In the genomic region with DNA sequence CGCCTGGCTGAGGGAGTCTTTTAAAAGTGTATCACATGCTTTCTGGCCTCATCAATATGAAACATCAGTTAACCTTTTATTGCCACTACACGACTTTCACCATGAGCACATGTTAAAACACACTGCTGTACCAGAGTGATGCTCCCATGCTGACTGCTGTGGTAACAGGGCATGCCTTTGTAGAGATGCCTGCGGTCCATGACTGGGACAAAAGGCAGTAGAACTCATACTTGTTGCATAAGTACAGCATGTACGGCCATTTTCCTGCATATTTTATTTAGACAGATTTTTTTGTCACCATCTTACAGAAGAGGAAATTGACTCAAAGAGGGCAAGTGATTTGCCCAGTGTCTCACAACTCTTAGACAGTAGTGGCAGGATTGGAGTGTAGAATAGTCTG, we compare ENCODE assay signal across 26 cellular contexts.
A peak's percentile ranks its signal among the peaks of the same experiment; 100 is the strongest.
DNase-seq lines count a peak whose midpoint lies in the region; ATAC-seq and TF ChIP-seq lines count a peak whose summit lies in the region.
"Had no signal": no experiment of that assay in that cellular context is flagged by ENCODE, and none has a peak within 500 bp of the region (broad histone marks: within the 10 kb centered on the region; RNA-seq: fewer than 3 reads in every experiment).

No MANE protein-coding gene starts in this region.

- no peak overlapping the region for H3K4me2 ChIP-seq in IMR-90 (ENCODE audit: low read depth, low read length)
- H3K4me2 ChIP-seq in osteoblast (ENCODE audit: insufficient read depth, low read length) = no peak overlapping the region
- H3K4me2 ChIP-seq: BLaER1 treated with 17β-estradiol and CSF1 and Interleukin-3, amounts not matched to agents 10 nM and 100 nM; PC-9 had no signal

- H3K36me3 ChIP-seq in IMR-90 (ENCODE audit: control insufficient read depth, insufficient read depth, low read length) (no peaks in the 10 kb centered on the region), osteoblast (ENCODE audit: insufficient read depth, low read length) (no peaks in the 10 kb centered on the region)
- H3K36me3 ChIP-seq: BLaER1 treated with 17β-estradiol and CSF1 and Interleukin-3, amounts not matched to agents 10 nM and 100 nM; HAP-1 had no signal

- peaks cover 2% of the 10 kb centered on the region; the same call in 1 of the 2 replicates for H3K4me1 ChIP-seq in IMR-90 (ENCODE audit: control insufficient read depth, insufficient read depth, low read length)
- H3K4me1 ChIP-seq in osteoblast (ENCODE audit: insufficient read depth, low read length) = peaks cover 9% of the 10 kb centered on the region
- H3K4me1 ChIP-seq: HAP-1 had no signal

- H3K27me3 ChIP-seq in IMR-90 (ENCODE audit: control insufficient read depth, insufficient read depth, low read length) (no peaks in the 10 kb centered on the region), osteoblast (ENCODE audit: insufficient read depth, low read length) (no peaks in the 10 kb centered on the region)
- H3K27me3 ChIP-seq: BLaER1 treated with 17β-estradiol and CSF1 and Interleukin-3, amounts not matched to agents 10 nM and 100 nM had no signal

- TF ChIP-seq POLR2A in IMR-90 (IDR thresholded peaks at IDR 0.05; ENCODE audit: low read depth, low read length) = no peak

- H3K79me1 ChIP-seq in IMR-90 (ENCODE audit: low read depth in 1 of 2, low read length in 2 of 2) = no peaks in the 10 kb centered on the region

- H4K91ac ChIP-seq in IMR-90 (ENCODE audit: insufficient read depth, low read depth, low read length) = no peak overlapping the region

- no peak overlapping the region for H3K23ac ChIP-seq in IMR-90 (ENCODE audit: low read depth, low read length)

- TF ChIP-seq CTCF in IMR-90 (conservative IDR thresholded peaks at IDR 0.05; ENCODE audit: low read depth, low read length) = no peak
- TF ChIP-seq CTCF in choroid plexus epithelial cell (conservative IDR thresholded peaks at IDR 0.05; ENCODE audit: low read depth, low read length) = no peak
- no peak for TF ChIP-seq CTCF in osteoblast (IDR thresholded peaks at IDR 0.05; ENCODE audit: extremely low read depth, low read depth, low read length)
- no peak for TF ChIP-seq CTCF in RWPE1 (conservative IDR thresholded peaks at IDR 0.05; ENCODE audit: low read depth)

- peaks cover 3% of the 10 kb centered on the region; the same call in 1 of the 2 replicates for H3K9me1 ChIP-seq in IMR-90 (ENCODE audit: insufficient read depth, low read length)

- no peak overlapping the region for H3K9ac ChIP-seq in IMR-90 (ENCODE audit: low read depth, low read length)
- H3K9ac ChIP-seq: BLaER1 treated with 17β-estradiol and CSF1 and Interleukin-3, amounts not matched to agents 10 nM and 100 nM had no signal

- no peak overlapping the region for H2BK5ac ChIP-seq in IMR-90 (ENCODE audit: low read depth, low read length, poor library complexity, severe bottlenecking)

- POLR2A ChIA-PET in IMR-90 (lab: Charles Lee; ENCODE audit: unreplicated experiment) (no interaction called here), RWPE1 (lab: Yijun Ruan, JAX; ENCODE audit: low non-redundant PET) (no interaction called here)

- DNase-seq in AG20443 (ENCODE audit: low spot score) (peak; percentile 27), IMR-90 (peak; percentile 32), choroid plexus epithelial cell (ENCODE audit: low read depth) (peak; percentile 34), osteoblast (ENCODE audit: insufficient read length, low spot score, missing footprints) (peak; percentile 32), RWPE1 (ENCODE audit: low spot score) (no peak), NCI-H2107 (lab: John Stamatoyannopoulos, UW) (no peak)
- DNase-seq: 8988T; ACHN; CD4-positive, alpha-beta memory T cell; COR-L47; EL; GDM1; GOT3; MM.1S; NCI-H1694; NCI-H2029 treated with DMSO at 0.1 percent for 48 hours; NCI-H2227 treated with DMSO at 0.1 percent for 48 hours; NCI-H526 treated with DMSO at 0.1 percent for 48 hours; PC-9; RPMI8226; SHP77 had no signal

- in situ Hi-C loops in IMR-90 (cut with MboI; ENCODE audit: low sequenced_read_pairs) = no loop called here

- H2AK9ac ChIP-seq in IMR-90 (replicated peaks; ENCODE audit: low read depth, low read length, poor library complexity) = no peak overlapping the region

- no peak overlapping the region for H3K4ac ChIP-seq in IMR-90 (ENCODE audit: low read depth, low read length)

- H3K27ac ChIP-seq in IMR-90 (ENCODE audit: insufficient read depth, low read length) (no peak overlapping the region), osteoblast (ENCODE audit: low read depth, low read length) (no peak overlapping the region), RWPE1 (no peak overlapping the region)
- H3K27ac ChIP-seq: BLaER1 treated with 17β-estradiol and CSF1 and Interleukin-3, amounts not matched to agents 10 nM and 100 nM; PC-9 had no signal

- CTCF ChIA-PET in IMR-90 (lab: Yijun Ruan, JAX) = no interaction called here
- CTCF ChIA-PET in RWPE1 (lab: Yijun Ruan, JAX) = interaction anchor here (0.6 kb wide), 1 partner anchor 905 kb away, joined by 3 read pairs; no protein-coding TSS in a partner anchor

- H3K79me2 ChIP-seq in osteoblast (ENCODE audit: insufficient read depth, low read length) = no peaks in the 10 kb centered on the region

- no peak overlapping the region for H3K56ac ChIP-seq in IMR-90 (ENCODE audit: extremely low read depth, insufficient read depth, low read length)

- intact Hi-C loops in IMR-90 (cut with micrococcal nuclease) = no loop called here

- no peak overlapping the region for H2BK20ac ChIP-seq in IMR-90 (ENCODE audit: low read depth, low read length)

- H3K4me3 ChIP-seq in IMR-90 (ENCODE audit: insufficient read depth, low read depth, low read length) (no peak overlapping the region), choroid plexus epithelial cell (ENCODE audit: low read depth, low read length) (no peak overlapping the region), osteoblast (ENCODE audit: insufficient read depth, low read length) (no peak overlapping the region)
- H3K4me3 ChIP-seq: BLaER1 treated with 17β-estradiol and CSF1 and Interleukin-3, amounts not matched to agents 10 nM and 100 nM; HAP-1; K562; PC-9 had no signal

- no peak overlapping the region for H4K8ac ChIP-seq in IMR-90 (ENCODE audit: low read depth in 2 of 2, low read length in 2 of 2)

- no TSS peak for BruUV-seq in IMR-90 (replicated peaks; lab: Mats Ljungman, UMichigan)

- no peaks in the 10 kb centered on the region for H4K20me1 ChIP-seq in IMR-90 (ENCODE audit: insufficient read depth, low read length)
- H4K20me1 ChIP-seq in osteoblast (ENCODE audit: insufficient read depth, low read length) = no peaks in the 10 kb centered on the region
- H4K20me1 ChIP-seq: BLaER1 treated with 17β-estradiol and CSF1 and Interleukin-3, amounts not matched to agents 10 nM and 100 nM had no signal

- H3K9me3 ChIP-seq in IMR-90 (ENCODE audit: control insufficient read depth, insufficient read depth, low read length) (no peaks in the 10 kb centered on the region), osteoblast (ENCODE audit: low read depth, low read length) (no peaks in the 10 kb centered on the region)
- H3K9me3 ChIP-seq: BLaER1 treated with 17β-estradiol and CSF1 and Interleukin-3, amounts not matched to agents 10 nM and 100 nM; HAP-1 had no signal

- no peak for TF ChIP-seq RAD21 in IMR-90 (IDR thresholded peaks at IDR 0.05; ENCODE audit: low read length)

- H2BK15ac ChIP-seq in IMR-90 (ENCODE audit: low read depth, low read length) = no peak overlapping the region

- peak overlapping the region; percentile 19; the same call in 1 of the 2 replicates for H3K18ac ChIP-seq in IMR-90 (ENCODE audit: low read depth, low read length)

- peak overlapping the region; percentile 76; the same call in 1 of the 2 replicates for H3K14ac ChIP-seq in IMR-90 (replicated peaks; ENCODE audit: low read depth, low read length)

- 80% methylated on average over 1 of the region's 4 CpGs; no CpG with 5 or more reads in 1 of the 2 experiments for WGBS in IMR-90 (ENCODE audit: extremely low coverage in 2 of 2, insufficient read length in 1 of 2), 2 experiments

- dilution Hi-C loops in IMR-90 (cut with HindIII; ENCODE audit: low sequenced_read_pairs, unreplicated experiment) = no loop called here

- no peak overlapping the region for H2BK120ac ChIP-seq in IMR-90 (ENCODE audit: low read depth, low read length)

- H2AK5ac ChIP-seq in IMR-90 (ENCODE audit: low read depth, low read length) = peak overlapping the region; percentile 57; the same call in 1 of the 2 replicates

- H2AFZ ChIP-seq in IMR-90 (replicated peaks; ENCODE audit: low read length, poor library complexity) (peak overlapping the region; percentile 36), osteoblast (ENCODE audit: low read length) (no peak overlapping the region)
- H2AFZ ChIP-seq: PC-9 had no signal

- H4K5ac ChIP-seq in IMR-90 (ENCODE audit: low read depth, low read length) = no peak overlapping the region

- ATAC-seq in IMR-90 (ENCODE audit: low read depth) (no peak), HG03159 (IDR thresholded peaks at IDR 0.05; ENCODE audit: unreplicated experiment) (no peak)
- ATAC-seq: HepG2, K562 had no signal

TF ChIP-seq in IMR-90, 13 proteins besides CTCF, POLR2A, EP300 and RAD21:
- no peak for TF ChIP-seq CEBPB (IDR thresholded peaks at IDR 0.05; ENCODE audit: low read depth, low read length)
- TF ChIP-seq RFX5 (IDR thresholded peaks at IDR 0.05; ENCODE audit: low read depth, low read length) = no peak
- TF ChIP-seq, protein P1, sequence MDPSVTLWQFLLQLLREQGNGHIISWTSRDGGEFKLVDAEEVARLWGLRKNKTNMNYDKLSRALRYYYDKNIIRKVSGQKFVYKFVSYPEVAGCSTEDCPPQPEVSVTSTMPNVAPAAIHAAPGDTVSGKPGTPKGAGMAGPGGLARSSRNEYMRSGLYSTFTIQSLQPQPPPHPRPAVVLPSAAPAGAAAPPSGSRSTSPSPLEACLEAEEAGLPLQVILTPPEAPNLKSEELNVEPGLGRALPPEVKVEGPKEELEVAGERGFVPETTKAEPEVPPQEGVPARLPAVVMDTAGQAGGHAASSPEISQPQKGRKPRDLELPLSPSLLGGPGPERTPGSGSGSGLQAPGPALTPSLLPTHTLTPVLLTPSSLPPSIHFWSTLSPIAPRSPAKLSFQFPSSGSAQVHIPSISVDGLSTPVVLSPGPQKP (IDR thresholded peaks at IDR 0.05; ENCODE audit: borderline replicate concordance, low read depth, low read length) = no peak
- TF ChIP-seq MAFK (IDR thresholded peaks at IDR 0.05; ENCODE audit: low read depth, low read length) = no peak
- no peak for TF ChIP-seq BHLHE40 (IDR thresholded peaks at IDR 0.05; ENCODE audit: low read depth, low read length)
- no peak for TF ChIP-seq CHD1 (IDR thresholded peaks at IDR 0.05; ENCODE audit: low read depth, low read length)
- TF ChIP-seq FOS (IDR thresholded peaks at IDR 0.05; ENCODE audit: low read depth, low read length) = no peak

Comparison
In these comparisons a context has a peak if more than half of its experiments do, and no peak if none do; other contexts are left out.
1. DNase-seq: peak in AG20443 (single experiment), IMR-90 (single experiment), choroid plexus epithelial cell (single experiment) and osteoblast (single experiment); none in RWPE1 (single experiment) and NCI-H2107 (single experiment).